In genomic region chr1:41679531-41679930, GRCh38 we compare ENCODE assay signal across 1 cellular context.
TF ChIP-seq lines count a peak whose summit lies in the region.

No MANE protein-coding gene starts in this region.

TF ChIP-seq in IMR-90, 13 proteins besides CTCF, POLR2A, EP300 and RAD21 (continued from another document):
- TF ChIP-seq RFX5 (IDR thresholded peaks at IDR 0.05; ENCODE audit: low read depth, low read length): no peak
- no peak for TF ChIP-seq NFE2L2 (IDR thresholded peaks at IDR 0.05; ENCODE audit: low read depth, low read length)
